8 cellular contexts compared by ENCODE assay signal in genomic region chr4:38663021-38663800, GRCh38. TPM values are rescaled to one million over a fixed set of nuclear protein-coding genes. Genes with fewer than 3 reads are reported as not detected.
DNase-seq lines count a peak whose midpoint lies in the region; ATAC-seq and TF ChIP-seq lines count a peak whose summit lies in the region.

No MANE protein-coding gene starts in this region.

- H3F3A ChIP-seq in neural progenitor cell (ENCODE audit: low read depth) = peaks cover 47% of the 10 kb centered on the region

- H3K4me3 Mint-ChIP-seq in Calu3 (ENCODE audit: low read depth, unreplicated experiment) = peak overlapping the region; percentile 89
- peak overlapping the region; percentile 88 for H3K4me3 Mint-ChIP-seq in neural progenitor cell

- peaks cover 9% of the 10 kb centered on the region for H3K9me3 Mint-ChIP-seq in Calu3 (ENCODE audit: low read depth, unreplicated experiment)
- H3K9me3 Mint-ChIP-seq in neural progenitor cell = peaks cover 19% of the 10 kb centered on the region

- H3K79me2 ChIP-seq in neural progenitor cell (ENCODE audit: low read depth) = peaks cover 63% of the 10 kb centered on the region

- no peak for DNase-seq in Calu3
- no peak for DNase-seq in epithelial cell of prostate (ENCODE audit: low read depth, low spot score)
- peak; percentile 87 for DNase-seq in neural progenitor cell (ENCODE audit: low spot score)
- DNase-seq in UCSD-AML1 (lab: John Stamatoyannopoulos, UW; ENCODE audit: unreplicated experiment) = no peak
- DNase-seq in NCI-H345 (lab: John Stamatoyannopoulos, UW) = no peak

- H3K27ac Mint-ChIP-seq in Calu3 (ENCODE audit: unreplicated experiment) (no peak overlapping the region), neural progenitor cell (peak overlapping the region; percentile 86)

- H3K4me1 ChIP-seq in neural progenitor cell = peaks cover 35% of the 10 kb centered on the region

- H3K4me2 ChIP-seq in neural progenitor cell = peak overlapping the region; percentile 96

- H3K4me3 ChIP-seq in neural progenitor cell = peak overlapping the region; percentile 91

- intact Hi-C loops in Calu3 (cut with micrococcal nuclease; ENCODE audit: unreplicated experiment) = no loop called here

- H3K9me3 ChIP-seq in neural progenitor cell (ENCODE audit: low read depth) = no peaks in the 10 kb centered on the region

- no TSS peak for BruUV-seq in Calu3 (replicated peaks; lab: Mats Ljungman, UMichigan)

- H2AFZ ChIP-seq in neural progenitor cell (replicated peaks) = peak overlapping the region; percentile 52

- H3K27me3 Mint-ChIP-seq in Calu3 (ENCODE audit: unreplicated experiment) = no peaks in the 10 kb centered on the region
- H3K27me3 Mint-ChIP-seq in neural progenitor cell (ENCODE audit: insufficient read depth, low read depth) = peaks cover 3% of the 10 kb centered on the region

- H3K27ac ChIP-seq in epithelial cell of prostate (peak overlapping the region; percentile 97), neural progenitor cell (peak overlapping the region; percentile 94)

- H3K9ac ChIP-seq in neural progenitor cell = peak overlapping the region; percentile 81

- CTCF ChIA-PET in Calu3 (lab: Charles Lee) = interaction anchor here (0.6 kb wide), 1 partner anchor 9 kb away, joined by 3 read pairs; no protein-coding TSS in a partner anchor

- H4K20me1 ChIP-seq in neural progenitor cell (ENCODE audit: low read depth) = peaks cover 11% of the 10 kb centered on the region

- H3K36me3 ChIP-seq in neural progenitor cell = no peaks in the 10 kb centered on the region

- no peaks in the 10 kb centered on the region for H3K27me3 ChIP-seq in neural progenitor cell

- ATAC-seq in GM19395 (IDR thresholded peaks at IDR 0.05; ENCODE audit: unreplicated experiment) (peak; percentile 44), HG03439 (IDR thresholded peaks at IDR 0.05; ENCODE audit: unreplicated experiment) (peak; percentile 41)
- peak; percentile 30 to 34 for ATAC-seq in activated CD4-positive, CD25-positive, alpha-beta regulatory T cell treated with anti-CD3 and anti-CD28 coated beads, Interleukin-2, amount 50 U/mL, for 24 hours

- H3K4me1 Mint-ChIP-seq in Calu3 (ENCODE audit: low read depth, unreplicated experiment) (peaks cover 18% of the 10 kb centered on the region), neural progenitor cell (peaks cover 35% of the 10 kb centered on the region)

- TF ChIP-seq CTCF in Calu3 (IDR thresholded peaks at IDR 0.05; ENCODE audit: unreplicated experiment) = no peak
- no peak for TF ChIP-seq CTCF in neural progenitor cell (IDR thresholded peaks at IDR 0.05)

- H3K36me3 Mint-ChIP-seq in Calu3 (ENCODE audit: insufficient read depth, unreplicated experiment) (peaks cover 44% of the 10 kb centered on the region), neural progenitor cell (peaks cover 12% of the 10 kb centered on the region)

RNA-seq across cellular contexts. Expression of gene KLF3, which starts 0.8 kb away (rescaled TPM):
- 49.9 and 56.6 TPM in 2 replicates for total RNA-seq in Calu3 (2022)
- total RNA-seq in neural progenitor cell (ENCODE audit: low replicate concordance) = 22.8 and 24.8 TPM in 2 replicates
